2 cellular contexts compared by ENCODE assay signal in genomic region chr13:48826922-48827454, GRCh38.
TF ChIP-seq lines count a peak whose summit lies in the region.

No MANE protein-coding gene starts in this region.

TF ChIP-seq in HEK293, 187 proteins besides CTCF, POLR2A, EP300 and RAD21:
- TF ChIP-seq SCRT1 (tag by site-specific recombination; IDR thresholded peaks at IDR 0.05; ENCODE audit: borderline replicate concordance) = peak; percentile 58; the same call in 1 of the 2 replicates
- peak; percentile 91 for TF ChIP-seq ZNF707 (tag by site-specific recombination; IDR thresholded peaks at IDR 0.05)
- peak; percentile 88 for TF ChIP-seq SCRT2 (tag by site-specific recombination; IDR thresholded peaks at IDR 0.05)

TF ChIP-seq in K562, 482 proteins besides CTCF, POLR2A, EP300 and RAD21:
- TF ChIP-seq ZNF707 (CRISPR knock-in tag; conservative IDR thresholded peaks at IDR 0.05) = peak; percentile 81
TF ChIP-seq in K562: peak in this region for 1; not testable (repeated sequence) for 481.
